ENCODE assay signal across 12 cellular contexts in the genomic region with DNA sequence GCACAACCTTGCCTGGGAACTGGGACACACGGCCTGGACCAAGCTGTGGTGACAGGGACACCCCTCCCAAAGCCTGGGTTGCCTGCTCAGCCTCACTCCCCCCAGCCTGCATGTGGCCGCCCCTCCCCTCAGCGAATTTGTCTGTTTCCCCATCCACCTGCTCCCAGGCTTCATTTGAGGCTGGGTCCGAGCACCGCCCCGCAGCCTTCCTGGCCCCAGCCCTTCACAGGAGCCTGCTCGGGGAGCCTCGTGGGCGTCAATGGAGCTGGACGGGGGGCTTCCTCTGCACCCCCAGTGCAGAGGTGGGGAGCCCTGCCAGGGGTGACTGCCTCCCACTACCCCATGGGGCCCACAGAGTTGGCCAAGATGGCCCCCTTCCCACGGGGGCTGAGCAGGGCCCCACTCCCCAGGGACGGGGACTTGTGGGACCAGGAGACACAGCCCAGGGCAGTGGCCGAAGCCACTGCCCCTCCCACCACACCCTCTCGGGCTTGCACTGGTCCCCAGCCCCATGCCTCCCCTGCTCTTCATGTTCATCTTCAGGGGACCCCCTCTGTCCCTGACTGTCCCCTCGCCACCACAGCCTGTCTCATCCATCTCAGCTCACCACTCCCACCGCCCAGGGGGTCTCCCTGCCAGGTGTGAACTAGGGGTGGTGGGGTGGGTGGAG.
"Had no signal": no experiment of that assay in that cellular context is flagged by ENCODE, and none has a peak within 500 bp of the region (broad histone marks: within the 10 kb centered on the region; RNA-seq: fewer than 3 reads in every experiment).

No MANE protein-coding gene starts in this region.

- H3K9me3 Mint-ChIP-seq: activated naive CD8-positive, alpha-beta T cell treated with anti-CD3 and anti-CD28 coated beads for 36 hours; activated T-helper 17 cell treated with anti-CD3 and anti-CD28 coated beads, Interleukin-2, amount 50 U/mL, for 72 hours had no signal

- H3K27ac Mint-ChIP-seq: activated naive CD8-positive, alpha-beta T cell treated with anti-CD3 and anti-CD28 coated beads for 36 hours; activated T-helper 17 cell treated with anti-CD3 and anti-CD28 coated beads, Interleukin-2, amount 50 U/mL, for 72 hours had no signal

- H3K36me3 Mint-ChIP-seq: activated naive CD8-positive, alpha-beta T cell treated with anti-CD3 and anti-CD28 coated beads for 36 hours had no signal

- H3K4me1 ChIP-seq: breast epithelium, foreskin keratinocyte had no signal

- H3K36me3 ChIP-seq: breast epithelium, heart right ventricle had no signal

- DNase-seq: activated CD4-positive, alpha-beta T cell treated with anti-CD3 and anti-CD28 coated beads for 48 hours; activated naive CD8-positive, alpha-beta T cell treated with anti-CD3 and anti-CD28 coated beads for 36 hours; activated T-cell treated with anti-CD3 and anti-CD28 coated beads for 4 hours; foreskin keratinocyte; SIG-M5; stimulated activated CD4-positive, alpha-beta T cell treated with anti-CD3 and anti-CD28 coated beads, Interleukin-2, amount 100 ng/mL, for 24 hours; stimulated activated naive CD8-positive, alpha-beta T cell treated with anti-CD3 and anti-CD28 coated beads, Interleukin-15, Interleukin-2, amounts not matched to agents 100 U/mL and 50 U/mL, for 24 hours; T-helper 9 cell had no signal

- H3K27ac ChIP-seq: breast epithelium, foreskin keratinocyte, heart right ventricle had no signal

- ATAC-seq: activated T-helper 17 cell treated with anti-CD3 and anti-CD28 coated beads, Interleukin-2, amount 50 U/mL, for 72 hours; foreskin keratinocyte; stimulated activated naive CD8-positive, alpha-beta T cell treated with anti-CD3 and anti-CD28 coated beads, Interleukin-15, Interleukin-2, amounts not matched to agents 100 U/mL and 50 U/mL, for 24 hours had no signal

- H3K4me1 Mint-ChIP-seq: activated naive CD8-positive, alpha-beta T cell treated with anti-CD3 and anti-CD28 coated beads for 36 hours; activated T-helper 17 cell treated with anti-CD3 and anti-CD28 coated beads, Interleukin-2, amount 50 U/mL, for 72 hours had no signal

- H3K9me3 ChIP-seq: breast epithelium, heart right ventricle had no signal

- H3K4me3 Mint-ChIP-seq: activated naive CD8-positive, alpha-beta T cell treated with anti-CD3 and anti-CD28 coated beads for 36 hours; activated T-helper 17 cell treated with anti-CD3 and anti-CD28 coated beads, Interleukin-2, amount 50 U/mL, for 72 hours had no signal

- H3K4me3 ChIP-seq: breast epithelium, heart right ventricle, lung had no signal
